In genomic region chr11:96338910-96339703, GRCh38 we compare ENCODE assay signal across 1 cellular context.
TF ChIP-seq lines count a peak whose summit lies in the region.

No MANE protein-coding gene starts in this region.

TF ChIP-seq in HEK293, 187 proteins besides CTCF, POLR2A, EP300 and RAD21 (continued from another document):
- TF ChIP-seq KLF10 (tag by site-specific recombination; IDR thresholded peaks at IDR 0.05): no peak
- TF ChIP-seq GFI1B (tag by site-specific recombination; IDR thresholded peaks at IDR 0.05): no peak
- no peak for TF ChIP-seq KLF17 (tag by site-specific recombination; IDR thresholded peaks at IDR 0.05)
